Comparison of ENCODE assay signal across 19 cellular contexts in the genomic region with DNA sequence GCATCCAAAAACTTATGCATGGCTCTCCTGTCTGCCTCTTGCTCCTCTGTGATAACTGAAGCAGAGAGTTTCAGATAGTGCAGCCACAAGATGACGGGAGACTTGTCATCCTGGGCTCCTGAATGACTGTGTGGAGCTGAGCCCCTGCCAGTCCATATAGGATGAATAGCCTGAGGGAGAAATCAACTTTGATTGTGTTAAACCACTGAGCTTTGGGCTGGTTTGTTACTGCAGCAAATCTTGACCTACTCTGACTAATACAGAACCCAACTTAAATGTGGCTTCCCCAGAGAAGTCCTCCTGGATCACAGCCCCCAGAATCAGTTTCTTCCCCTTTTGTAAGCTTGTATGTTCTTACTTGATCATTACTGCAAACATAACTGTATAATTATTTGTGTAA. TPM values are rescaled to one million over a fixed set of nuclear protein-coding genes. Genes with fewer than 3 reads are reported as not detected.
"Had no signal": no experiment of that assay in that cellular context is flagged by ENCODE, and none has a peak within 500 bp of the region (broad histone marks: within the 10 kb centered on the region; RNA-seq: fewer than 3 reads in every experiment).

No MANE protein-coding gene starts in this region.

- H3K9me3 Mint-ChIP-seq: central memory CD8-positive, alpha-beta T cell; neural crest cell; type B pancreatic cell had no signal

- ATAC-seq: esophagus mucosa; heart left ventricle; naive thymus-derived CD4-positive, alpha-beta T cell; right cardiac atrium; stimulated activated memory B cell treated with anti-CD40 and anti-IgM and Interleukin-4, amounts not matched to agents 10 μg/mL and 1 μg/mL and 100 μg/mL, for 72 hours had no signal

- H3K4me3 ChIP-seq: heart left ventricle, ovary, stomach, uterus had no signal

- H3K4me1 Mint-ChIP-seq: central memory CD8-positive, alpha-beta T cell; neural crest cell; stimulated activated memory B cell treated with anti-CD40 and anti-IgM and Interleukin-4, amounts not matched to agents 10 μg/mL and 1 μg/mL and 100 μg/mL, for 72 hours had no signal

- H3K4me3 Mint-ChIP-seq: central memory CD8-positive, alpha-beta T cell; naive thymus-derived CD4-positive, alpha-beta T cell; neural crest cell; stimulated activated memory B cell treated with anti-CD40 and anti-IgM and Interleukin-4, amounts not matched to agents 10 μg/mL and 1 μg/mL and 100 μg/mL, for 72 hours; type B pancreatic cell had no signal

- H3K27ac Mint-ChIP-seq: naive thymus-derived CD4-positive, alpha-beta T cell; stimulated activated memory B cell treated with anti-CD40 and anti-IgM and Interleukin-4, amounts not matched to agents 10 μg/mL and 1 μg/mL and 100 μg/mL, for 72 hours; type B pancreatic cell had no signal

- H3K27me3 Mint-ChIP-seq: central memory CD8-positive, alpha-beta T cell had no signal

- H3K36me3 ChIP-seq: heart left ventricle, ovary, stomach, uterus had no signal

- H3K4me1 ChIP-seq: stomach, uterus had no signal

- H3K27me3 ChIP-seq: ovary, uterus had no signal

- H3K27ac ChIP-seq: ovary, stomach, uterus had no signal

- H3K36me3 Mint-ChIP-seq: stimulated activated memory B cell treated with anti-CD40 and anti-IgM and Interleukin-4, amounts not matched to agents 10 μg/mL and 1 μg/mL and 100 μg/mL, for 72 hours; type B pancreatic cell had no signal

- DNase-seq: effector memory CD4-positive, alpha-beta T cell; heart left ventricle; hypothalamus; kidney glomerular epithelial cell; mammary epithelial cell; naive thymus-derived CD4-positive, alpha-beta T cell; ovary; right cardiac atrium; stimulated activated CD4-positive, alpha-beta T cell treated with anti-CD3 and anti-CD28 coated beads, Interleukin-4, amount 100 ng/mL, for 1 hour; stimulated activated CD8-positive, alpha-beta memory T cell treated with anti-CD3 and anti-CD28 coated beads, Interleukin-4, amount 100 ng/mL, for 48 hours; stomach; uterus had no signal

- H3K9me3 ChIP-seq: heart left ventricle, ovary, stomach, uterus had no signal

RNA-seq across cellular contexts. Expression of a gene that starts 15.2 kb away (rescaled TPM):
- total RNA-seq: fibroblast of lung, posterior vena cava had no signal
